In the genomic region with DNA sequence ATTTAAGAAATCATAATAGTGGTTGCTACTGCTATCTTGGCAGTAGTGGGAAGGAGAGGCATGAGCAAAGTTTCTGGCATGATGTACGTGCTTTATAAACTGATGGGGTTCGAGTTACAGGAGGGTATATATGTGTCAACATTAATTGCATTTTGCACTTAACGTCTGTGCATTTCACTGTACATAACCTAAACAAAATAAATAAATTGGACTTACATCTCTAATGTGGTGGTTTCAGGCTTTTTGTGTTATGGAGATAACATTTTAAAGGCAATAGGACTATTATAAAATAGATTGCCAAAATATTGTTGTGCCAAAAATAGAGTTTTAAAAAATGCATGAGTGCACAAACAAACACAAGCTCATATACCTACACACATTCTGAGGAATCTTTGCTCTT, we compare ENCODE assay signal across 29 cellular contexts.
"Had no signal": no experiment of that assay in that cellular context is flagged by ENCODE, and none has a peak within 500 bp of the region (broad histone marks: within the 10 kb centered on the region; RNA-seq: fewer than 3 reads in every experiment).

No MANE protein-coding gene starts in this region.

- H3K4me3 Mint-ChIP-seq: activated B cell treated with CpG ODN at 0.5 μM for 24 hours; activated CD4-positive, alpha-beta memory T cell treated with anti-CD3 and anti-CD28 coated beads for 36 hours; activated CD4-positive, alpha-beta T cell treated with anti-CD3 and anti-CD28 coated beads, Interleukin-2, amount 10 ng/mL, durations not matched to agents 24 days and 14 days; activated CD8-positive, alpha-beta T cell treated with anti-CD3 and anti-CD28 coated beads for 36 hours; activated naive CD4-positive, alpha-beta T cell treated with anti-CD3 and anti-CD28 coated beads, Interleukin-2, amount 10 ng/mL, durations not matched to agents 7 days and 5 days; activated naive CD4-positive, alpha-beta T cell treated with anti-CD3 and anti-CD28 coated beads, Interleukin-2, amount 50 U/mL, for 24 hours; activated naive CD8-positive, alpha-beta T cell; activated T-cell treated with anti-CD3 and anti-CD28 coated beads, Interleukin-2, amount 50 U/mL, for 4 hours; activated T-cell treated with anti-CD3 and anti-CD28 coated beads, Interleukin-2, amount 50 U/mL, for 72 hours; activated T-helper 1 cell treated with anti-CD3 and anti-CD28 coated beads, Interleukin-12 subunit alpha, Interleukin-12 subunit beta, Interleukin-2, Interleukin-4 antibody, amounts not matched to agents 30 ng/mL and 10 ng/mL and 1 ng/mL, durations not matched to agents 14 hours and 24 hours and 36 hours; activated T-helper 17 cell treated with anti-CD3 and anti-CD28 coated beads, Interleukin-2, amount 50 U/mL, for 72 hours; T-helper 2 cell treated with Interferon-gamma antibody and Interleukin-4, amounts not matched to agents 5 μg/mL and 100 μg/mL, for 36 hours had no signal

- H3K4me1 Mint-ChIP-seq: activated B cell treated with CpG ODN at 0.5 μM for 24 hours; activated CD4-positive, alpha-beta T cell treated with anti-CD3 and anti-CD28 coated beads, Interleukin-2, amount 10 ng/mL, durations not matched to agents 24 days and 14 days; activated naive CD4-positive, alpha-beta T cell treated with anti-CD3 and anti-CD28 coated beads, Interleukin-2, amount 10 ng/mL, durations not matched to agents 7 days and 5 days; activated naive CD4-positive, alpha-beta T cell treated with anti-CD3 and anti-CD28 coated beads, Interleukin-2, amount 50 U/mL, for 24 hours; activated T-helper 17 cell treated with anti-CD3 and anti-CD28 coated beads, Interleukin-2, amount 50 U/mL, for 72 hours had no signal

- H3K36me3 Mint-ChIP-seq: activated CD4-positive, alpha-beta memory T cell treated with anti-CD3 and anti-CD28 coated beads for 36 hours; activated naive CD4-positive, alpha-beta T cell treated with anti-CD3 and anti-CD28 coated beads, Interleukin-2, amount 10 ng/mL, durations not matched to agents 7 days and 5 days; activated naive CD4-positive, alpha-beta T cell treated with anti-CD3 and anti-CD28 coated beads, Interleukin-2, amount 50 U/mL, for 24 hours; activated naive CD8-positive, alpha-beta T cell had no signal

- H3K9me3 Mint-ChIP-seq: activated B cell treated with CpG ODN at 0.5 μM for 24 hours; activated CD4-positive, alpha-beta memory T cell treated with anti-CD3 and anti-CD28 coated beads for 36 hours; activated CD4-positive, alpha-beta T cell treated with anti-CD3 and anti-CD28 coated beads, Interleukin-2, amount 10 ng/mL, durations not matched to agents 24 days and 14 days; activated CD8-positive, alpha-beta T cell treated with anti-CD3 and anti-CD28 coated beads for 36 hours; activated naive CD4-positive, alpha-beta T cell treated with anti-CD3 and anti-CD28 coated beads, Interleukin-2, amount 10 ng/mL, durations not matched to agents 7 days and 5 days; activated naive CD4-positive, alpha-beta T cell treated with anti-CD3 and anti-CD28 coated beads, Interleukin-2, amount 50 U/mL, for 24 hours; activated T-cell treated with anti-CD3 and anti-CD28 coated beads, Interleukin-2, amount 50 U/mL, for 4 hours; activated T-cell treated with anti-CD3 and anti-CD28 coated beads, Interleukin-2, amount 50 U/mL, for 72 hours; activated T-helper 1 cell treated with anti-CD3 and anti-CD28 coated beads, Interleukin-12 subunit alpha, Interleukin-12 subunit beta, Interleukin-2, Interleukin-4 antibody, amounts not matched to agents 30 ng/mL and 10 ng/mL and 1 ng/mL, durations not matched to agents 14 hours and 24 hours and 36 hours; activated T-helper 17 cell treated with anti-CD3 and anti-CD28 coated beads, Interleukin-2, amount 50 U/mL, for 72 hours; T-helper 2 cell treated with Interferon-gamma antibody and Interleukin-4, amounts not matched to agents 5 μg/mL and 100 μg/mL, for 36 hours had no signal

- H3K27ac Mint-ChIP-seq: activated B cell treated with CpG ODN at 0.5 μM for 24 hours; activated CD4-positive, alpha-beta memory T cell treated with anti-CD3 and anti-CD28 coated beads for 36 hours; activated CD4-positive, alpha-beta T cell treated with anti-CD3 and anti-CD28 coated beads, Interleukin-2, amount 10 ng/mL, durations not matched to agents 24 days and 14 days; activated CD8-positive, alpha-beta T cell treated with anti-CD3 and anti-CD28 coated beads for 36 hours; activated naive CD4-positive, alpha-beta T cell treated with anti-CD3 and anti-CD28 coated beads, Interleukin-2, amount 10 ng/mL, durations not matched to agents 7 days and 5 days; activated naive CD4-positive, alpha-beta T cell treated with anti-CD3 and anti-CD28 coated beads, Interleukin-2, amount 50 U/mL, for 24 hours; activated naive CD8-positive, alpha-beta T cell; activated T-cell treated with anti-CD3 and anti-CD28 coated beads, Interleukin-2, amount 50 U/mL, for 72 hours; activated T-helper 1 cell treated with anti-CD3 and anti-CD28 coated beads, Interleukin-12 subunit alpha, Interleukin-12 subunit beta, Interleukin-2, Interleukin-4 antibody, amounts not matched to agents 30 ng/mL and 10 ng/mL and 1 ng/mL, durations not matched to agents 14 hours and 24 hours and 36 hours; activated T-helper 17 cell treated with anti-CD3 and anti-CD28 coated beads, Interleukin-2, amount 50 U/mL, for 72 hours; T-helper 2 cell treated with Interferon-gamma antibody and Interleukin-4, amounts not matched to agents 5 μg/mL and 100 μg/mL, for 36 hours had no signal

- DNase-seq: activated B cell treated with CpG ODN at 0.5 μM for 24 hours; activated CD4-positive, alpha-beta memory T cell treated with anti-CD3 and anti-CD28 coated beads for 36 hours; activated CD4-positive, alpha-beta T cell treated with anti-CD3 and anti-CD28 coated beads for 4 hours; activated CD4-positive, alpha-beta T cell treated with anti-CD3 and anti-CD28 coated beads, Interleukin-2, amount 10 ng/mL, durations not matched to agents 24 days and 14 days; activated CD4-positive, alpha-beta T cell treated with anti-CD3 and anti-CD28 coated beads, Interleukin-2, amount 50 U/mL, for 1 hour; activated CD4-positive, alpha-beta T cell treated with anti-CD3 and anti-CD28 coated beads, Interleukin-2, amount 50 U/mL, for 4 hours; activated CD4-positive, CD25-positive, alpha-beta regulatory T cell treated with anti-CD3 and anti-CD28 coated beads, Interleukin-2, amount 50 U/mL, for 72 hours; activated CD8-positive, alpha-beta memory T cell treated with anti-CD3 and anti-CD28 coated beads, Interleukin-2, amount 50 U/mL, for 4 hours; activated CD8-positive, alpha-beta T cell treated with anti-CD3 and anti-CD28 coated beads for 36 hours; activated effector memory CD4-positive, alpha-beta T cell treated with anti-CD3 and anti-CD28 coated beads, Interleukin-2, amount 50 U/mL, for 16 hours; activated naive CD4-positive, alpha-beta T cell treated with anti-CD3 and anti-CD28 coated beads, Interleukin-2, amount 10 ng/mL, durations not matched to agents 7 days and 5 days; activated naive CD4-positive, alpha-beta T cell treated with Interleukin-2 at 50 U/mL for 16 hours; activated T-cell treated with anti-CD3 and anti-CD28 coated beads for 4 hours; activated T-cell treated with anti-CD3 and anti-CD28 coated beads, Interleukin-2, amount 50 U/mL, for 1 hour; activated T-cell treated with anti-CD3 and anti-CD28 coated beads, Interleukin-2, amount 50 U/mL, for 4 hours; activated T-cell treated with anti-CD3 and anti-CD28 coated beads, Interleukin-2, amount 50 U/mL, for 72 hours; adrenal gland; amniotic stem cell; aorta; body of pancreas; brain microvascular endothelial cell; central memory CD4-positive, alpha-beta T cell; T-helper 2 cell; T-helper 9 cell had no signal

- H3K27me3 Mint-ChIP-seq: activated B cell treated with CpG ODN at 0.5 μM for 24 hours; activated CD4-positive, alpha-beta T cell treated with anti-CD3 and anti-CD28 coated beads, Interleukin-2, amount 10 ng/mL, durations not matched to agents 24 days and 14 days; activated CD8-positive, alpha-beta T cell treated with anti-CD3 and anti-CD28 coated beads for 36 hours; activated naive CD4-positive, alpha-beta T cell treated with anti-CD3 and anti-CD28 coated beads, Interleukin-2, amount 10 ng/mL, durations not matched to agents 7 days and 5 days; activated naive CD4-positive, alpha-beta T cell treated with anti-CD3 and anti-CD28 coated beads, Interleukin-2, amount 50 U/mL, for 24 hours; activated naive CD8-positive, alpha-beta T cell; activated T-helper 17 cell treated with anti-CD3 and anti-CD28 coated beads, Interleukin-2, amount 50 U/mL, for 72 hours had no signal
